In genomic region chr1:35401072-35401471, GRCh38 we compare ENCODE assay signal across 34 cellular contexts.
"Had no signal": no experiment of that assay in that cellular context is flagged by ENCODE, and none has a peak within 500 bp of the region (broad histone marks: within the 10 kb centered on the region; RNA-seq: fewer than 3 reads in every experiment).

No MANE protein-coding gene starts in this region.

- H3K4me3 Mint-ChIP-seq: activated B cell treated with CpG ODN at 0.5 μM for 24 hours; activated CD4-positive, alpha-beta memory T cell treated with anti-CD3 and anti-CD28 coated beads, Interleukin-2, amount 10 ng/mL, durations not matched to agents 7 days and 5 days; activated CD4-positive, alpha-beta T cell treated with anti-CD3 and anti-CD28 coated beads for 36 hours; activated CD4-positive, alpha-beta T cell treated with anti-CD3 and anti-CD28 coated beads, Interleukin-2, amount 10 ng/mL, durations not matched to agents 7 days and 5 days; activated CD8-positive, alpha-beta memory T cell treated with anti-CD3 and anti-CD28 coated beads, Interleukin-2, amount 10 ng/mL, durations not matched to agents 7 days and 5 days; activated CD8-positive, alpha-beta T cell treated with anti-CD3 and anti-CD28 coated beads, Interleukin-2, amount 10 ng/mL, durations not matched to agents 7 days and 5 days; activated naive CD4-positive, alpha-beta T cell treated with anti-CD3 and anti-CD28 coated beads, Interleukin-2, amount 10 ng/mL, durations not matched to agents 7 days and 5 days; activated naive CD4-positive, alpha-beta T cell treated with anti-CD3 and anti-CD28 coated beads, Interleukin-2, amount 50 U/mL, for 24 hours; activated naive CD8-positive, alpha-beta T cell; activated naive CD8-positive, alpha-beta T cell treated with anti-CD3 and anti-CD28 coated beads, Interleukin-2, amount 10 ng/mL, durations not matched to agents 7 days and 5 days; activated naive CD8-positive, alpha-beta T cell treated with anti-CD3 and anti-CD28 coated beads, Interleukin-2, amount 50 U/mL, for 24 hours; activated T-cell treated with anti-CD3 and anti-CD28 coated beads, Interleukin-2, amount 50 U/mL, for 4 hours; brain; central memory CD8-positive, alpha-beta T cell; T-helper 1 cell treated with Interleukin-12 subunit alpha and Interleukin-12 subunit beta and Interleukin-4 antibody, amounts not matched to agents 30 μg/mL and 1 μg/mL, for 36 hours; T-helper 2 cell treated with Interferon-gamma antibody and Interleukin-4, amounts not matched to agents 5 μg/mL and 100 μg/mL, for 36 hours had no signal

- FAIRE-seq: bronchial epithelial cell, TTC549 had no signal

- ATAC-seq: activated CD4-positive, alpha-beta T cell treated with anti-CD3 and anti-CD28 coated beads for 36 hours; activated CD8-positive, alpha-beta memory T cell treated with anti-CD3 and anti-CD28 coated beads, Interleukin-2, amount 10 ng/mL, durations not matched to agents 7 days and 5 days; activated CD8-positive, alpha-beta T cell treated with anti-CD3 and anti-CD28 coated beads, Interleukin-2, amount 10 ng/mL, durations not matched to agents 7 days and 5 days; activated naive CD8-positive, alpha-beta T cell treated with anti-CD3 and anti-CD28 coated beads, Interleukin-2, amount 50 U/mL, for 24 hours; activated T-cell treated with anti-CD3 and anti-CD28 coated beads, Interleukin-2, amount 50 U/mL, for 4 hours had no signal

- H3K4me1 Mint-ChIP-seq: activated B cell treated with CpG ODN at 0.5 μM for 24 hours; activated CD4-positive, alpha-beta T cell treated with anti-CD3 and anti-CD28 coated beads, Interleukin-2, amount 10 ng/mL, durations not matched to agents 7 days and 5 days; brain had no signal

- DNase-seq: activated B cell treated with CpG ODN at 0.5 μM for 24 hours; activated CD4-positive, alpha-beta memory T cell treated with anti-CD3 and anti-CD28 coated beads, Interleukin-2, amount 10 ng/mL, durations not matched to agents 7 days and 5 days; activated CD4-positive, alpha-beta T cell treated with anti-CD3 and anti-CD28 coated beads for 1 hour; activated CD4-positive, alpha-beta T cell treated with anti-CD3 and anti-CD28 coated beads for 36 hours; activated CD4-positive, alpha-beta T cell treated with anti-CD3 and anti-CD28 coated beads for 48 hours; activated CD4-positive, alpha-beta T cell treated with anti-CD3 and anti-CD28 coated beads, Interleukin-2, amount 10 ng/mL, durations not matched to agents 7 days and 5 days; activated CD4-positive, alpha-beta T cell treated with anti-CD3 and anti-CD28 coated beads, Interleukin-2, amount 50 U/mL, for 48 hours; activated CD8-positive, alpha-beta memory T cell treated with anti-CD3 and anti-CD28 coated beads for 24 hours; activated CD8-positive, alpha-beta memory T cell treated with anti-CD3 and anti-CD28 coated beads, Interleukin-2, amount 10 ng/mL, durations not matched to agents 7 days and 5 days; activated CD8-positive, alpha-beta memory T cell treated with anti-CD3 and anti-CD28 coated beads, Interleukin-2, amount 50 U/mL, for 48 hours; activated CD8-positive, alpha-beta T cell treated with anti-CD3 and anti-CD28 coated beads, Interleukin-2, amount 10 ng/mL, durations not matched to agents 7 days and 5 days; activated effector memory CD4-positive, alpha-beta T cell treated with Interleukin-2 at 50 U/mL for 16 hours; activated gamma-delta T cell; activated naive CD4-positive, alpha-beta T cell treated with anti-CD3 and anti-CD28 coated beads, Interleukin-2, amount 10 ng/mL, durations not matched to agents 7 days and 5 days; activated naive CD4-positive, alpha-beta T cell treated with Interleukin-2 at 50 U/mL for 16 hours; activated naive CD8-positive, alpha-beta T cell treated with anti-CD3 and anti-CD28 coated beads, Interleukin-2, amount 10 ng/mL, durations not matched to agents 7 days and 5 days; activated naive CD8-positive, alpha-beta T cell treated with anti-CD3 and anti-CD28 coated beads, Interleukin-2, amount 50 U/mL, for 24 hours; activated T-cell treated with anti-CD3 and anti-CD28 coated beads, Interleukin-2, amount 50 U/mL, for 4 hours; amygdala; anterior cingulate cortex; caudate nucleus; cerebellar nuclear complex; T-helper 1 cell; T-helper 2 cell; T-helper 9 cell had no signal

- H3K27ac Mint-ChIP-seq: activated B cell treated with CpG ODN at 0.5 μM for 24 hours; activated CD4-positive, alpha-beta memory T cell treated with anti-CD3 and anti-CD28 coated beads, Interleukin-2, amount 10 ng/mL, durations not matched to agents 7 days and 5 days; activated CD4-positive, alpha-beta T cell treated with anti-CD3 and anti-CD28 coated beads for 36 hours; activated CD4-positive, alpha-beta T cell treated with anti-CD3 and anti-CD28 coated beads, Interleukin-2, amount 10 ng/mL, durations not matched to agents 7 days and 5 days; activated CD8-positive, alpha-beta memory T cell treated with anti-CD3 and anti-CD28 coated beads, Interleukin-2, amount 10 ng/mL, durations not matched to agents 7 days and 5 days; activated CD8-positive, alpha-beta T cell treated with anti-CD3 and anti-CD28 coated beads, Interleukin-2, amount 10 ng/mL, durations not matched to agents 7 days and 5 days; activated naive CD4-positive, alpha-beta T cell treated with anti-CD3 and anti-CD28 coated beads, Interleukin-2, amount 10 ng/mL, durations not matched to agents 7 days and 5 days; activated naive CD4-positive, alpha-beta T cell treated with anti-CD3 and anti-CD28 coated beads, Interleukin-2, amount 50 U/mL, for 24 hours; activated naive CD8-positive, alpha-beta T cell; activated naive CD8-positive, alpha-beta T cell treated with anti-CD3 and anti-CD28 coated beads, Interleukin-2, amount 10 ng/mL, durations not matched to agents 7 days and 5 days; activated T-helper 2 cell treated with anti-CD3 and anti-CD28 coated beads, Interferon-gamma antibody, Interleukin-2, Interleukin-4, amounts not matched to agents 10 μg/mL and 5 μg/mL and 100 μg/mL, durations not matched to agents 14 hours and 24 hours and 36 hours; T-helper 1 cell treated with Interleukin-12 subunit alpha and Interleukin-12 subunit beta and Interleukin-4 antibody, amounts not matched to agents 30 μg/mL and 1 μg/mL, for 36 hours; T-helper 2 cell treated with Interferon-gamma antibody and Interleukin-4, amounts not matched to agents 5 μg/mL and 100 μg/mL, for 36 hours had no signal

- H3K9me3 Mint-ChIP-seq: activated B cell treated with CpG ODN at 0.5 μM for 24 hours; activated CD4-positive, alpha-beta memory T cell treated with anti-CD3 and anti-CD28 coated beads, Interleukin-2, amount 10 ng/mL, durations not matched to agents 7 days and 5 days; activated CD4-positive, alpha-beta T cell treated with anti-CD3 and anti-CD28 coated beads, Interleukin-2, amount 10 ng/mL, durations not matched to agents 7 days and 5 days; activated naive CD4-positive, alpha-beta T cell treated with anti-CD3 and anti-CD28 coated beads, Interleukin-2, amount 10 ng/mL, durations not matched to agents 7 days and 5 days; activated naive CD4-positive, alpha-beta T cell treated with anti-CD3 and anti-CD28 coated beads, Interleukin-2, amount 50 U/mL, for 24 hours; activated naive CD8-positive, alpha-beta T cell treated with anti-CD3 and anti-CD28 coated beads, Interleukin-2, amount 10 ng/mL, durations not matched to agents 7 days and 5 days; activated naive CD8-positive, alpha-beta T cell treated with anti-CD3 and anti-CD28 coated beads, Interleukin-2, amount 50 U/mL, for 24 hours; activated T-cell treated with anti-CD3 and anti-CD28 coated beads, Interleukin-2, amount 50 U/mL, for 4 hours; activated T-helper 2 cell treated with anti-CD3 and anti-CD28 coated beads, Interferon-gamma antibody, Interleukin-2, Interleukin-4, amounts not matched to agents 10 μg/mL and 5 μg/mL and 100 μg/mL, durations not matched to agents 14 hours and 24 hours and 36 hours; central memory CD8-positive, alpha-beta T cell; T-helper 1 cell treated with Interleukin-12 subunit alpha and Interleukin-12 subunit beta and Interleukin-4 antibody, amounts not matched to agents 30 μg/mL and 1 μg/mL, for 36 hours; T-helper 2 cell treated with Interferon-gamma antibody and Interleukin-4, amounts not matched to agents 5 μg/mL and 100 μg/mL, for 36 hours had no signal

- H3K27me3 Mint-ChIP-seq: activated B cell treated with CpG ODN at 0.5 μM for 24 hours; activated CD4-positive, alpha-beta memory T cell treated with anti-CD3 and anti-CD28 coated beads, Interleukin-2, amount 10 ng/mL, durations not matched to agents 7 days and 5 days; activated CD4-positive, alpha-beta T cell treated with anti-CD3 and anti-CD28 coated beads for 36 hours; activated CD4-positive, alpha-beta T cell treated with anti-CD3 and anti-CD28 coated beads, Interleukin-2, amount 10 ng/mL, durations not matched to agents 7 days and 5 days; activated CD8-positive, alpha-beta memory T cell treated with anti-CD3 and anti-CD28 coated beads, Interleukin-2, amount 10 ng/mL, durations not matched to agents 7 days and 5 days; activated naive CD4-positive, alpha-beta T cell treated with anti-CD3 and anti-CD28 coated beads, Interleukin-2, amount 10 ng/mL, durations not matched to agents 7 days and 5 days; activated naive CD4-positive, alpha-beta T cell treated with anti-CD3 and anti-CD28 coated beads, Interleukin-2, amount 50 U/mL, for 24 hours; activated naive CD8-positive, alpha-beta T cell; activated naive CD8-positive, alpha-beta T cell treated with anti-CD3 and anti-CD28 coated beads, Interleukin-2, amount 10 ng/mL, durations not matched to agents 7 days and 5 days; activated naive CD8-positive, alpha-beta T cell treated with anti-CD3 and anti-CD28 coated beads, Interleukin-2, amount 50 U/mL, for 24 hours; brain; central memory CD8-positive, alpha-beta T cell had no signal
